In genomic region chr11:119891392-119891791, GRCh38 we compare ENCODE assay signal across 29 cellular contexts.
A peak's percentile ranks its signal among the peaks of the same experiment; 100 is the strongest.
DNase-seq lines count a peak whose midpoint lies in the region; ATAC-seq and TF ChIP-seq lines count a peak whose summit lies in the region.
"Had no signal": no experiment of that assay in that cellular context is flagged by ENCODE, and none has a peak within 500 bp of the region (broad histone marks: within the 10 kb centered on the region; RNA-seq: fewer than 3 reads in every experiment).

No MANE protein-coding gene starts in this region.

- 37 to 45% methylated on average over 3 to 4 of the region's 4 CpGs for WGBS in upper lobe of left lung, 2 donors

- ATAC-seq in T-cell (replicated peaks in 1 of 4) (no peak), HG02623 (IDR thresholded peaks at IDR 0.05; ENCODE audit: unreplicated experiment) (no peak), upper lobe of left lung (ENCODE audit: low FRiP score in 2 of 2) (no peak)
- ATAC-seq: activated CD8-positive, alpha-beta memory T cell treated with anti-CD3 and anti-CD28 coated beads, Interleukin-2, amount 10 ng/mL, durations not matched to agents 7 days and 5 days; activated naive CD4-positive, alpha-beta T cell treated with anti-CD3 and anti-CD28 coated beads, Interleukin-2, amount 50 U/mL, for 72 hours; body of pancreas; HepG2; PC-3; stimulated activated naive CD8-positive, alpha-beta T cell treated with anti-CD3 and anti-CD28 coated beads, Interleukin-15, Interleukin-2, amounts not matched to agents 100 U/mL and 50 U/mL, for 24 hours had no signal

- no peak overlapping the region for H3K4me3 Mint-ChIP-seq in T-cell
- H3K4me3 Mint-ChIP-seq: activated CD4-positive, alpha-beta T cell treated with anti-CD3 and anti-CD28 coated beads, Interleukin-2, amount 10 ng/mL, durations not matched to agents 7 days and 5 days; activated CD8-positive, alpha-beta memory T cell treated with anti-CD3 and anti-CD28 coated beads, Interleukin-2, amount 10 ng/mL, durations not matched to agents 7 days and 5 days; activated T-helper 1 cell treated with anti-CD3 and anti-CD28 coated beads, Interleukin-12 subunit alpha, Interleukin-12 subunit beta, Interleukin-2, Interleukin-4 antibody, amounts not matched to agents 30 ng/mL and 10 ng/mL and 1 ng/mL, durations not matched to agents 14 hours and 24 hours and 36 hours; neural progenitor cell had no signal

- no peak for TF ChIP-seq POLR2A in upper lobe of left lung (IDR thresholded peaks at IDR 0.05)

- TF ChIP-seq CTCF in cardiac muscle cell (IDR thresholded peaks at IDR 0.05; ENCODE audit: low read depth, low read length): no peak
- no peak for TF ChIP-seq CTCF in upper lobe of left lung (IDR thresholded peaks at IDR 0.05)

- H3K27ac Mint-ChIP-seq in T-cell: no peak overlapping the region
- H3K27ac Mint-ChIP-seq: activated CD4-positive, alpha-beta T cell treated with anti-CD3 and anti-CD28 coated beads, Interleukin-2, amount 10 ng/mL, durations not matched to agents 7 days and 5 days; activated CD8-positive, alpha-beta memory T cell treated with anti-CD3 and anti-CD28 coated beads, Interleukin-2, amount 10 ng/mL, durations not matched to agents 7 days and 5 days; activated T-helper 1 cell treated with anti-CD3 and anti-CD28 coated beads, Interleukin-12 subunit alpha, Interleukin-12 subunit beta, Interleukin-2, Interleukin-4 antibody, amounts not matched to agents 30 ng/mL and 10 ng/mL and 1 ng/mL, durations not matched to agents 14 hours and 24 hours and 36 hours had no signal

- no peak for TF ChIP-seq EP300 in upper lobe of left lung (IDR thresholded peaks at IDR 0.05)

- H3K4me3 ChIP-seq in cardiac muscle cell: no peak overlapping the region
- no peak overlapping the region for H3K4me3 ChIP-seq in upper lobe of left lung
- H3K4me3 ChIP-seq: body of pancreas, colonic mucosa, neural progenitor cell, transverse colon had no signal

- H3K4me1 ChIP-seq in cardiac muscle cell (ENCODE audit: low read depth): peaks cover 59% of the 10 kb centered on the region
- no peaks in the 10 kb centered on the region for H3K4me1 ChIP-seq in upper lobe of left lung
- H3K4me1 ChIP-seq: body of pancreas had no signal

- no peaks in the 10 kb centered on the region for H3K36me3 Mint-ChIP-seq in T-cell
- H3K36me3 Mint-ChIP-seq: activated CD8-positive, alpha-beta memory T cell treated with anti-CD3 and anti-CD28 coated beads, Interleukin-2, amount 10 ng/mL, durations not matched to agents 7 days and 5 days; activated naive CD4-positive, alpha-beta T cell treated with anti-CD3 and anti-CD28 coated beads, Interleukin-2, amount 50 U/mL, for 72 hours; neural progenitor cell had no signal

- H3K36me3 ChIP-seq in cardiac muscle cell: no peaks in the 10 kb centered on the region
- no peaks in the 10 kb centered on the region for H3K36me3 ChIP-seq in upper lobe of left lung
- H3K36me3 ChIP-seq: colonic mucosa, neural progenitor cell, transverse colon had no signal

- DNase-seq in NCI-H82 (lab: John Stamatoyannopoulos, UW) (peak; percentile 75), NCI-H82 treated with DMSO at 0.1 percent for 48 hours (lab: John Stamatoyannopoulos, UW; ENCODE audit: unreplicated experiment) (no peak), cardiac muscle cell (ENCODE audit: low read depth in 1 of 2, low spot score in 1 of 2) (peak in 1 of 2 donors; percentile 79), midbrain (lab: John Stamatoyannopoulos, UW) (peak; percentile 75), T-cell (no peak), upper lobe of left lung (no peak)
- DNase-seq: activated CD4-positive, alpha-beta T cell treated with anti-CD3 and anti-CD28 coated beads, Interleukin-2, amount 10 ng/mL, durations not matched to agents 7 days and 5 days; activated CD8-positive, alpha-beta memory T cell treated with anti-CD3 and anti-CD28 coated beads, Interleukin-2, amount 10 ng/mL, durations not matched to agents 7 days and 5 days; AML-193; body of pancreas; Calu3; colonic mucosa; NCI-H1092; NCI-H1930; NCI-H345; NCI-H774; PC-3; SIG-M5; stimulated activated CD4-positive, alpha-beta T cell treated with anti-CD3 and anti-CD28 coated beads, Interleukin-4, amount 100 ng/mL, for 24 hours; stimulated activated naive CD8-positive, alpha-beta T cell treated with anti-CD3 and anti-CD28 coated beads, Interleukin-15, Interleukin-2, amounts not matched to agents 100 U/mL and 50 U/mL, for 24 hours; transverse colon had no signal

- no peaks in the 10 kb centered on the region for H3K27me3 ChIP-seq in cardiac muscle cell
- H3K27me3 ChIP-seq in upper lobe of left lung: no peaks in the 10 kb centered on the region
- H3K27me3 ChIP-seq: body of pancreas, colonic mucosa, neural progenitor cell, transverse colon had no signal

- no peaks in the 10 kb centered on the region for H3K4me1 Mint-ChIP-seq in T-cell

- CTCF ChIA-PET in T-cell (lab: Charles Lee): no interaction called here

- H3K9me3 ChIP-seq in cardiac muscle cell (ENCODE audit: low read depth) (no peaks in the 10 kb centered on the region), upper lobe of left lung (no peaks in the 10 kb centered on the region)
- H3K9me3 ChIP-seq: body of pancreas, colonic mucosa, transverse colon had no signal

- POLR2A ChIA-PET in T-cell (lab: Charles Lee): no interaction called here

- H3K9me3 Mint-ChIP-seq in T-cell: no peaks in the 10 kb centered on the region
- H3K9me3 Mint-ChIP-seq: activated CD4-positive, alpha-beta T cell treated with anti-CD3 and anti-CD28 coated beads, Interleukin-2, amount 10 ng/mL, durations not matched to agents 7 days and 5 days; activated naive CD4-positive, alpha-beta T cell treated with anti-CD3 and anti-CD28 coated beads, Interleukin-2, amount 50 U/mL, for 72 hours; activated T-helper 1 cell treated with anti-CD3 and anti-CD28 coated beads, Interleukin-12 subunit alpha, Interleukin-12 subunit beta, Interleukin-2, Interleukin-4 antibody, amounts not matched to agents 30 ng/mL and 10 ng/mL and 1 ng/mL, durations not matched to agents 14 hours and 24 hours and 36 hours; neural progenitor cell had no signal

- H3K27ac ChIP-seq in cardiac muscle cell: peak overlapping the region; percentile 62
- peak overlapping the region; percentile 94 for H3K27ac ChIP-seq in temporal lobe (ENCODE audit: low read depth, low read length)
- H3K27ac ChIP-seq in upper lobe of left lung: no peak overlapping the region
- H3K27ac ChIP-seq: 22Rv1, body of pancreas, colonic mucosa, HL-60, neural progenitor cell, transverse colon had no signal

- H3K27me3 Mint-ChIP-seq in T-cell: peaks cover 15 to 17% of the 10 kb centered on the region in 2 donors

Comparison
In these comparisons a context has a peak if more than half of its experiments do, and no peak if none do; other contexts are left out.
1. DNase-seq: peak in NCI-H82 (single experiment) and midbrain (single experiment); none in NCI-H82 treated with DMSO at 0.1 percent for 48 hours (single experiment), T-cell (0 of 34) and upper lobe of left lung (0 of 2).
2. H3K27ac ChIP-seq: peak in cardiac muscle cell (single experiment) and temporal lobe (single experiment); none in upper lobe of left lung (0 of 4).